1 cellular context compared by ENCODE assay signal in the genomic region with DNA sequence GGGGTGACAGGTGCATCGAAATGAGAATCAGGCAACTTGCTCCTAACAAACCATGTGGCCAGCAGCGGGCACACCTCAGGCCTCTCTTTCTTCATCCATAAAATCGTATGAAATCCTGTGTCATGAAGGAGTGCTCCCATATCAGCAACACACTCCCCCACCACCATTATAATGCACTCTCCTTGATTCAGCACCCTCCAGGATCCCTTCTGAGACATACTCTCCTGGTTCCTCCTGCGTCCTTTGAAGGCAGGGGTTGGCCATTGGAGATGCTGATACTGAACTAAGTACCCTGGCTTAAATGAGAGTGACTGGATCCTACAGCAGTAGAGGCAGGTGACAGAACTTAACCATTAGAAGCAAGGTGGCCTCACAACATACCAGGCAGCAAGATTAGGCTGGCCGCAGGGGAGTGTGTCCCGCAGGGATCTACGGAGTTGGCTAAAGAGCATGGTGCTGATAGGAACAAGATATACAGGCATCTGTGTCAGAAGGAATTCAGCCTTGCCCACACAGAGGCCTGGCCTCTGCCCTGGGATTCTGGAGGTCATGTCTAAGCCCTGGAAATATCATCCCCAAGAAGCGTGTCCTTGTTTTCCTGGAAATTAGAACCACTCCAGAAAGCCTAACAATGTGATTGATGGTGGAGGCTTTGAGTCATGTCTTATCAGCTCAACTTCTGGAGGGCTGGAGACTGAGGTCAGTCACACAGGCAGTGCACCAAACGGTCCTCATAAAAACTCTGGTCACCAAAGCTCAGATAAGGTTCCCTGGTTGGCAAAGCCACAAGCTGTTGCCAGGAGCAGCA.
TF ChIP-seq lines count a peak whose summit lies in the region.

No MANE protein-coding gene starts in this region.

TF ChIP-seq in K562, 482 proteins besides CTCF, POLR2A, EP300 and RAD21 (continued from another document and continues in another):
- 0 out of 2 replicates have a peak, but pooled peaks have one; percentile 22 for TF ChIP-seq ZNF354B (CRISPR knock-in tag; IDR thresholded peaks at IDR 0.05)
- no peak for TF ChIP-seq PTRF (tag; IDR thresholded peaks at IDR 0.05)
- TF ChIP-seq, protein P1, sequence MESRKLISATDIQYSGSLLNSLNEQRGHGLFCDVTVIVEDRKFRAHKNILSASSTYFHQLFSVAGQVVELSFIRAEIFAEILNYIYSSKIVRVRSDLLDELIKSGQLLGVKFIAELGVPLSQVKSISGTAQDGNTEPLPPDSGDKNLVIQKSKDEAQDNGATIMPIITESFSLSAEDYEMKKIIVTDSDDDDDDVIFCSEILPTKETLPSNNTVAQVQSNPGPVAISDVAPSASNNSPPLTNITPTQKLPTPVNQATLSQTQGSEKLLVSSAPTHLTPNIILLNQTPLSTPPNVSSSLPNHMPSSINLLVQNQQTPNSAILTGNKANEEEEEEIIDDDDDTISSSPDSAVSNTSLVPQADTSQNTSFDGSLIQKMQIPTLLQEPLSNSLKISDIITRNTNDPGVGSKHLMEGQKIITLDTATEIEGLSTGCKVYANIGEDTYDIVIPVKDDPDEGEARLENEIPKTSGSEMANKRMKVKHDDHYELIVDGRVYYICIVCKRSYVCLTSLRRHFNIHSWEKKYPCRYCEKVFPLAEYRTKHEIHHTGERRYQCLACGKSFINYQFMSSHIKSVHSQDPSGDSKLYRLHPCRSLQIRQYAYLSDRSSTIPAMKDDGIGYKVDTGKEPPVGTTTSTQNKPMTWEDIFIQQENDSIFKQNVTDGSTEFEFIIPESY (CRISPR knock-in tag; IDR thresholded peaks at IDR 0.05), result no peak
- peak; percentile 41 for TF ChIP-seq ETV5 (CRISPR knock-in tag; IDR thresholded peaks at IDR 0.05; ENCODE audit: low read depth)
- TF ChIP-seq, protein P2, sequence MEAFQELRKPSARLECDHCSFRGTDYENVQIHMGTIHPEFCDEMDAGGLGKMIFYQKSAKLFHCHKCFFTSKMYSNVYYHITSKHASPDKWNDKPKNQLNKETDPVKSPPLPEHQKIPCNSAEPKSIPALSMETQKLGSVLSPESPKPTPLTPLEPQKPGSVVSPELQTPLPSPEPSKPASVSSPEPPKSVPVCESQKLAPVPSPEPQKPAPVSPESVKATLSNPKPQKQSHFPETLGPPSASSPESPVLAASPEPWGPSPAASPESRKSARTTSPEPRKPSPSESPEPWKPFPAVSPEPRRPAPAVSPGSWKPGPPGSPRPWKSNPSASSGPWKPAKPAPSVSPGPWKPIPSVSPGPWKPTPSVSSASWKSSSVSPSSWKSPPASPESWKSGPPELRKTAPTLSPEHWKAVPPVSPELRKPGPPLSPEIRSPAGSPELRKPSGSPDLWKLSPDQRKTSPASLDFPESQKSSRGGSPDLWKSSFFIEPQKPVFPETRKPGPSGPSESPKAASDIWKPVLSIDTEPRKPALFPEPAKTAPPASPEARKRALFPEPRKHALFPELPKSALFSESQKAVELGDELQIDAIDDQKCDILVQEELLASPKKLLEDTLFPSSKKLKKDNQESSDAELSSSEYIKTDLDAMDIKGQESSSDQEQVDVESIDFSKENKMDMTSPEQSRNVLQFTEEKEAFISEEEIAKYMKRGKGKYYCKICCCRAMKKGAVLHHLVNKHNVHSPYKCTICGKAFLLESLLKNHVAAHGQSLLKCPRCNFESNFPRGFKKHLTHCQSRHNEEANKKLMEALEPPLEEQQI (IDR thresholded peaks at IDR 0.05), result no peak
- no peak for TF ChIP-seq TAF15 (IDR thresholded peaks at IDR 0.05; ENCODE audit: low read depth, low read length)
- no peak for TF ChIP-seq NCOA4 (IDR thresholded peaks at IDR 0.05; ENCODE audit: partially characterized antibody)
- no peak for TF ChIP-seq TCF7L2 (IDR thresholded peaks at IDR 0.05; ENCODE audit: low read depth, low read length)
- no peak for TF ChIP-seq POLR2AphosphoS2 (IDR thresholded peaks at IDR 0.05; ENCODE audit: low read length)
- TF ChIP-seq MEF2A (IDR thresholded peaks at IDR 0.05; ENCODE audit: control insufficient read depth, low read depth, low read length), result no peak
- TF ChIP-seq, protein P3, sequence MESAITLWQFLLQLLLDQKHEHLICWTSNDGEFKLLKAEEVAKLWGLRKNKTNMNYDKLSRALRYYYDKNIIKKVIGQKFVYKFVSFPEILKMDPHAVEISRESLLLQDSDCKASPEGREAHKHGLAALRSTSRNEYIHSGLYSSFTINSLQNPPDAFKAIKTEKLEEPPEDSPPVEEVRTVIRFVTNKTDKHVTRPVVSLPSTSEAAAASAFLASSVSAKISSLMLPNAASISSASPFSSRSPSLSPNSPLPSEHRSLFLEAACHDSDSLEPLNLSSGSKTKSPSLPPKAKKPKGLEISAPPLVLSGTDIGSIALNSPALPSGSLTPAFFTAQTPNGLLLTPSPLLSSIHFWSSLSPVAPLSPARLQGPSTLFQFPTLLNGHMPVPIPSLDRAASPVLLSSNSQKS (CRISPR knock-in tag; IDR thresholded peaks at IDR 0.05), result no peak
- TF ChIP-seq ZFX (CRISPR knock-in tag; IDR thresholded peaks at IDR 0.05), result no peak
- peak; percentile 80 for TF ChIP-seq ELF4 (CRISPR knock-in tag; IDR thresholded peaks at IDR 0.05)
- no peak for TF ChIP-seq SIX5 (IDR thresholded peaks at IDR 0.05; ENCODE audit: borderline replicate concordance in 1 of 2, insufficient read depth in 1 of 2, low read depth in 1 of 2, low read length in 2 of 2)
- TF ChIP-seq, protein P4, sequence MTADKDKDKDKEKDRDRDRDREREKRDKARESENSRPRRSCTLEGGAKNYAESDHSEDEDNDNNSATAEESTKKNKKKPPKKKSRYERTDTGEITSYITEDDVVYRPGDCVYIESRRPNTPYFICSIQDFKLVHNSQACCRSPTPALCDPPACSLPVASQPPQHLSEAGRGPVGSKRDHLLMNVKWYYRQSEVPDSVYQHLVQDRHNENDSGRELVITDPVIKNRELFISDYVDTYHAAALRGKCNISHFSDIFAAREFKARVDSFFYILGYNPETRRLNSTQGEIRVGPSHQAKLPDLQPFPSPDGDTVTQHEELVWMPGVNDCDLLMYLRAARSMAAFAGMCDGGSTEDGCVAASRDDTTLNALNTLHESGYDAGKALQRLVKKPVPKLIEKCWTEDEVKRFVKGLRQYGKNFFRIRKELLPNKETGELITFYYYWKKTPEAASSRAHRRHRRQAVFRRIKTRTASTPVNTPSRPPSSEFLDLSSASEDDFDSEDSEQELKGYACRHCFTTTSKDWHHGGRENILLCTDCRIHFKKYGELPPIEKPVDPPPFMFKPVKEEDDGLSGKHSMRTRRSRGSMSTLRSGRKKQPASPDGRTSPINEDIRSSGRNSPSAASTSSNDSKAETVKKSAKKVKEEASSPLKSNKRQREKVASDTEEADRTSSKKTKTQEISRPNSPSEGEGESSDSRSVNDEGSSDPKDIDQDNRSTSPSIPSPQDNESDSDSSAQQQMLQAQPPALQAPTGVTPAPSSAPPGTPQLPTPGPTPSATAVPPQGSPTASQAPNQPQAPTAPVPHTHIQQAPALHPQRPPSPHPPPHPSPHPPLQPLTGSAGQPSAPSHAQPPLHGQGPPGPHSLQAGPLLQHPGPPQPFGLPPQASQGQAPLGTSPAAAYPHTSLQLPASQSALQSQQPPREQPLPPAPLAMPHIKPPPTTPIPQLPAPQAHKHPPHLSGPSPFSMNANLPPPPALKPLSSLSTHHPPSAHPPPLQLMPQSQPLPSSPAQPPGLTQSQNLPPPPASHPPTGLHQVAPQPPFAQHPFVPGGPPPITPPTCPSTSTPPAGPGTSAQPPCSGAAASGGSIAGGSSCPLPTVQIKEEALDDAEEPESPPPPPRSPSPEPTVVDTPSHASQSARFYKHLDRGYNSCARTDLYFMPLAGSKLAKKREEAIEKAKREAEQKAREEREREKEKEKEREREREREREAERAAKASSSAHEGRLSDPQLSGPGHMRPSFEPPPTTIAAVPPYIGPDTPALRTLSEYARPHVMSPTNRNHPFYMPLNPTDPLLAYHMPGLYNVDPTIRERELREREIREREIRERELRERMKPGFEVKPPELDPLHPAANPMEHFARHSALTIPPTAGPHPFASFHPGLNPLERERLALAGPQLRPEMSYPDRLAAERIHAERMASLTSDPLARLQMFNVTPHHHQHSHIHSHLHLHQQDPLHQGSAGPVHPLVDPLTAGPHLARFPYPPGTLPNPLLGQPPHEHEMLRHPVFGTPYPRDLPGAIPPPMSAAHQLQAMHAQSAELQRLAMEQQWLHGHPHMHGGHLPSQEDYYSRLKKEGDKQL (CRISPR knock-in tag; IDR thresholded peaks at IDR 0.05; ENCODE audit: borderline replicate concordance), result no peak
- TF ChIP-seq, protein P5, sequence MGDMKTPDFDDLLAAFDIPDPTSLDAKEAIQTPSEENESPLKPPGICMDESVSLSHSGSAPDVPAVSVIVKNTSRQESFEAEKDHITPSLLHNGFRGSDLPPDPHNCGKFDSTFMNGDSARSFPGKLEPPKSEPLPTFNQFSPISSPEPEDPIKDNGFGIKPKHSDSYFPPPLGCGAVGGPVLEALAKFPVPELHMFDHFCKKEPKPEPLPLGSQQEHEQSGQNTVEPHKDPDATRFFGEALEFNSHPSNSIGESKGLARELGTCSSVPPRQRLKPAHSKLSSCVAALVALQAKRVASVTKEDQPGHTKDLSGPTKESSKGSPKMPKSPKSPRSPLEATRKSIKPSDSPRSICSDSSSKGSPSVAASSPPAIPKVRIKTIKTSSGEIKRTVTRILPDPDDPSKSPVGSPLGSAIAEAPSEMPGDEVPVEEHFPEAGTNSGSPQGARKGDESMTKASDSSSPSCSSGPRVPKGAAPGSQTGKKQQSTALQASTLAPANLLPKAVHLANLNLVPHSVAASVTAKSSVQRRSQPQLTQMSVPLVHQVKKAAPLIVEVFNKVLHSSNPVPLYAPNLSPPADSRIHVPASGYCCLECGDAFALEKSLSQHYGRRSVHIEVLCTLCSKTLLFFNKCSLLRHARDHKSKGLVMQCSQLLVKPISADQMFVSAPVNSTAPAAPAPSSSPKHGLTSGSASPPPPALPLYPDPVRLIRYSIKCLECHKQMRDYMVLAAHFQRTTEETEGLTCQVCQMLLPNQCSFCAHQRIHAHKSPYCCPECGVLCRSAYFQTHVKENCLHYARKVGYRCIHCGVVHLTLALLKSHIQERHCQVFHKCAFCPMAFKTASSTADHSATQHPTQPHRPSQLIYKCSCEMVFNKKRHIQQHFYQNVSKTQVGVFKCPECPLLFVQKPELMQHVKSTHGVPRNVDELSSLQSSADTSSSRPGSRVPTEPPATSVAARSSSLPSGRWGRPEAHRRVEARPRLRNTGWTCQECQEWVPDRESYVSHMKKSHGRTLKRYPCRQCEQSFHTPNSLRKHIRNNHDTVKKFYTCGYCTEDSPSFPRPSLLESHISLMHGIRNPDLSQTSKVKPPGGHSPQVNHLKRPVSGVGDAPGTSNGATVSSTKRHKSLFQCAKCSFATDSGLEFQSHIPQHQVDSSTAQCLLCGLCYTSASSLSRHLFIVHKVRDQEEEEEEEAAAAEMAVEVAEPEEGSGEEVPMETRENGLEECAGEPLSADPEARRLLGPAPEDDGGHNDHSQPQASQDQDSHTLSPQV (IDR thresholded peaks at IDR 0.05), result no peak
- TF ChIP-seq ILK (tag; IDR thresholded peaks at IDR 0.05; ENCODE audit: borderline replicate concordance, low read depth), result no peak
- no peak for TF ChIP-seq RBM22 (IDR thresholded peaks at IDR 0.05; ENCODE audit: low read depth, low read length, poor library complexity, severe bottlenecking)
- TF ChIP-seq, protein P6, sequence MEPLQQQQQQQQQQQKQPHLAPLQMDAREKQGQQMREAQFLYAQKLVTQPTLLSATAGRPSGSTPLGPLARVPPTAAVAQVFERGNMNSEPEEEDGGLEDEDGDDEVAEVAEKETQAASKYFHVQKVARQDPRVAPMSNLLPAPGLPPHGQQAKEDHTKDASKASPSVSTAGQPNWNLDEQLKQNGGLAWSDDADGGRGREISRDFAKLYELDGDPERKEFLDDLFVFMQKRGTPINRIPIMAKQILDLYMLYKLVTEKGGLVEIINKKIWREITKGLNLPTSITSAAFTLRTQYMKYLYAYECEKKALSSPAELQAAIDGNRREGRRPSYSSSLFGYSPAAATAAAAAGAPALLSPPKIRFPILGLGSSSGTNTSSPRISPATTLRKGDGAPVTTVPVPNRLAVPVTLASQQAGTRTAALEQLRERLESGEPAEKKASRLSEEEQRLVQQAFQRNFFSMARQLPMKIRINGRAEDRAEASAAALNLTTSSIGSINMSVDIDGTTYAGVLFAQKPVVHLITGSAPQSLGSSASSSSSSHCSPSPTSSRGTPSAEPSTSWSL (CRISPR knock-in tag; IDR thresholded peaks at IDR 0.05; ENCODE audit: borderline replicate concordance), result no peak
- peak in 1 of 2 experiments; percentile 70; a peak in 2 of 4 replicates for TF ChIP-seq FOXK2 (conservative IDR thresholded peaks at IDR 0.05 in 1 of 2, IDR thresholded peaks at IDR 0.05 in 1 of 2; ENCODE audit: low read depth in 2 of 2)
- TF ChIP-seq, protein P7, sequence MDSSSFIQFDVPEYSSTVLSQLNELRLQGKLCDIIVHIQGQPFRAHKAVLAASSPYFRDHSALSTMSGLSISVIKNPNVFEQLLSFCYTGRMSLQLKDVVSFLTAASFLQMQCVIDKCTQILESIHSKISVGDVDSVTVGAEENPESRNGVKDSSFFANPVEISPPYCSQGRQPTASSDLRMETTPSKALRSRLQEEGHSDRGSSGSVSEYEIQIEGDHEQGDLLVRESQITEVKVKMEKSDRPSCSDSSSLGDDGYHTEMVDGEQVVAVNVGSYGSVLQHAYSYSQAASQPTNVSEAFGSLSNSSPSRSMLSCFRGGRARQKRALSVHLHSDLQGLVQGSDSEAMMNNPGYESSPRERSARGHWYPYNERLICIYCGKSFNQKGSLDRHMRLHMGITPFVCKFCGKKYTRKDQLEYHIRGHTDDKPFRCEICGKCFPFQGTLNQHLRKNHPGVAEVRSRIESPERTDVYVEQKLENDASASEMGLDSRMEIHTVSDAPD (CRISPR knock-in tag; IDR thresholded peaks at IDR 0.05), result peak; percentile 98
- TF ChIP-seq CHD1 (IDR thresholded peaks at IDR 0.05; ENCODE audit: low read length), result no peak
- peak; percentile 71; the same call in 1 of the 2 replicates for TF ChIP-seq MTA1 (IDR thresholded peaks at IDR 0.05; ENCODE audit: borderline replicate concordance)
- no peak for TF ChIP-seq NCOA2 (IDR thresholded peaks at IDR 0.05; ENCODE audit: partially characterized antibody in 2 of 2)
- TF ChIP-seq ZNF282 (CRISPR knock-in tag; IDR thresholded peaks at IDR 0.05), result no peak
- TF ChIP-seq ZNF780A (CRISPR knock-in tag; IDR thresholded peaks at IDR 0.05), result no peak
